31 cellular contexts compared by ENCODE assay signal in genomic region chr9:130341128-130341527, GRCh38.
"Had no signal": no experiment of that assay in that cellular context is flagged by ENCODE, and none has a peak within 500 bp of the region (broad histone marks: within the 10 kb centered on the region; RNA-seq: fewer than 3 reads in every experiment).

No MANE protein-coding gene starts in this region.

- H3K27ac ChIP-seq: ovary, parathyroid adenoma, psoas muscle, right lobe of liver, suprapubic skin, testis, tibial artery, transverse colon, upper lobe of right lung, uterus had no signal

- H3K9me3 ChIP-seq: ovary, psoas muscle, right lobe of liver, sigmoid colon, suprapubic skin, testis, tibial artery, transverse colon, upper lobe of right lung, uterus had no signal

- H3K9ac ChIP-seq: parathyroid adenoma had no signal

- H3K4me1 ChIP-seq: parathyroid adenoma, psoas muscle, right lobe of liver, testis, tibial artery, upper lobe of right lung, uterus had no signal

- H3K4me1 Mint-ChIP-seq: naive B cell had no signal

- H3K27me3 ChIP-seq: ovary, right lobe of liver, sigmoid colon, suprapubic skin, testis, transverse colon, upper lobe of right lung, uterus had no signal

- ATAC-seq: naive thymus-derived CD8-positive, alpha-beta T cell; natural killer cell treated with Interleukin-12 subunit alpha and Interleukin-12 subunit beta and Interleukin-15 and Interleukin-18, amount 100 ng/mL, for 72 hours; psoas muscle; right lobe of liver; stimulated activated memory B cell treated with anti-CD40 and anti-IgM and Interleukin-4, amounts not matched to agents 10 μg/mL and 1 μg/mL and 100 μg/mL, for 72 hours; stimulated activated naive CD8-positive, alpha-beta T cell treated with anti-CD3 and anti-CD28 coated beads, Interleukin-15, amount 100 ng/mL, for 72 hours; stimulated activated naive CD8-positive, alpha-beta T cell treated with anti-CD3 and anti-CD28 coated beads, Interleukin-15, Interleukin-2, amounts not matched to agents 100 U/mL and 50 U/mL, for 24 hours; upper lobe of right lung had no signal

- H3K27ac Mint-ChIP-seq: naive B cell; naive thymus-derived CD8-positive, alpha-beta T cell; natural killer cell treated with Interleukin-12 subunit alpha and Interleukin-12 subunit beta and Interleukin-15 and Interleukin-18, amount 100 ng/mL, for 72 hours; nephron progenitor cell; progenitor cell of endocrine pancreas; stimulated activated memory B cell treated with anti-CD40 and anti-IgM and Interleukin-4, amounts not matched to agents 10 μg/mL and 1 μg/mL and 100 μg/mL, for 72 hours; stimulated activated naive CD8-positive, alpha-beta T cell treated with anti-CD3 and anti-CD28 coated beads, Interleukin-15, amount 100 ng/mL, for 72 hours; type B pancreatic cell had no signal

- H3K36me3 ChIP-seq: ovary, right lobe of liver, suprapubic skin, tibial artery, transverse colon, upper lobe of right lung, uterus had no signal

- H3K4me3 ChIP-seq: ovary, psoas muscle, right lobe of liver, sigmoid colon, suprapubic skin, testis, tibial artery, transverse colon, upper lobe of right lung, uterus had no signal

- DNase-seq: naive B cell; naive thymus-derived CD8-positive, alpha-beta T cell; nephron progenitor cell; occipital lobe; ovary; posterior cingulate gyrus; psoas muscle; right lobe of liver; sigmoid colon; small intestine; stimulated activated CD4-positive, alpha-beta T cell treated with anti-CD3 and anti-CD28 coated beads, Interleukin-12 subunit alpha, Interleukin-12 subunit beta, amount 100 ng/mL, for 4 hours; stimulated activated CD4-positive, alpha-beta T cell treated with anti-CD3 and anti-CD28 coated beads, Interleukin-1b, Interleukin-23, amount 100 ng/mL, for 48 hours; stimulated activated CD4-positive, alpha-beta T cell treated with anti-CD3 and anti-CD28 coated beads, Interleukin-4, amount 100 ng/mL, for 1 hour; stimulated activated CD4-positive, alpha-beta T cell treated with anti-CD3 and anti-CD28 coated beads, Interleukin-4, amount 100 ng/mL, for 4 hours; stimulated activated CD8-positive, alpha-beta memory T cell treated with anti-CD3 and anti-CD28 coated beads, Interleukin-4, amount 100 ng/mL, for 48 hours; stimulated activated naive CD4-positive, alpha-beta T cell; stimulated activated naive CD8-positive, alpha-beta T cell treated with anti-CD3 and anti-CD28 coated beads, Interleukin-15, amount 100 ng/mL, for 72 hours; stimulated activated naive CD8-positive, alpha-beta T cell treated with anti-CD3 and anti-CD28 coated beads, Interleukin-15, Interleukin-2, amounts not matched to agents 100 U/mL and 50 U/mL, for 24 hours; substantia nigra; testis; tibial artery; transverse colon; upper lobe of right lung; uterus had no signal

- H3K27me3 Mint-ChIP-seq: natural killer cell treated with Interleukin-12 subunit alpha and Interleukin-12 subunit beta and Interleukin-15 and Interleukin-18, amount 100 ng/mL, for 72 hours; progenitor cell of endocrine pancreas; stimulated activated naive CD8-positive, alpha-beta T cell treated with anti-CD3 and anti-CD28 coated beads, Interleukin-15, amount 100 ng/mL, for 72 hours; type B pancreatic cell had no signal

- H2AFZ ChIP-seq: parathyroid adenoma had no signal

- H3K4me3 Mint-ChIP-seq: naive B cell; naive thymus-derived CD8-positive, alpha-beta T cell; natural killer cell treated with Interleukin-12 subunit alpha and Interleukin-12 subunit beta and Interleukin-15 and Interleukin-18, amount 100 ng/mL, for 72 hours; nephron progenitor cell; neural crest cell; stimulated activated memory B cell treated with anti-CD40 and anti-IgM and Interleukin-4, amounts not matched to agents 10 μg/mL and 1 μg/mL and 100 μg/mL, for 72 hours; stimulated activated naive CD8-positive, alpha-beta T cell treated with anti-CD3 and anti-CD28 coated beads, Interleukin-15, amount 100 ng/mL, for 72 hours; type B pancreatic cell had no signal

- H3K9me3 Mint-ChIP-seq: naive B cell; naive thymus-derived CD8-positive, alpha-beta T cell; natural killer cell treated with Interleukin-12 subunit alpha and Interleukin-12 subunit beta and Interleukin-15 and Interleukin-18, amount 100 ng/mL, for 72 hours; nephron progenitor cell; neural crest cell; stimulated activated memory B cell treated with anti-CD40 and anti-IgM and Interleukin-4, amounts not matched to agents 10 μg/mL and 1 μg/mL and 100 μg/mL, for 72 hours; stimulated activated naive CD8-positive, alpha-beta T cell treated with anti-CD3 and anti-CD28 coated beads, Interleukin-15, amount 100 ng/mL, for 72 hours; type B pancreatic cell had no signal

- H3K36me3 Mint-ChIP-seq: naive B cell; naive thymus-derived CD8-positive, alpha-beta T cell; natural killer cell treated with Interleukin-12 subunit alpha and Interleukin-12 subunit beta and Interleukin-15 and Interleukin-18, amount 100 ng/mL, for 72 hours; stimulated activated memory B cell treated with anti-CD40 and anti-IgM and Interleukin-4, amounts not matched to agents 10 μg/mL and 1 μg/mL and 100 μg/mL, for 72 hours; type B pancreatic cell had no signal
